31 cellular contexts compared by ENCODE assay signal in genomic region chr12:4780624-4781023, GRCh38.
DNase-seq lines count a peak whose midpoint lies in the region; ATAC-seq, FAIRE-seq and TF ChIP-seq lines count a peak whose summit lies in the region.
"Had no signal": no experiment of that assay in that cellular context is flagged by ENCODE, and none has a peak within 500 bp of the region (broad histone marks: within the 10 kb centered on the region; RNA-seq: fewer than 3 reads in every experiment).

No MANE protein-coding gene starts in this region.

- H3K4me3 ChIP-seq in astrocyte (ENCODE audit: insufficient read depth, low read depth, low read length): no peak overlapping the region
- H3K4me3 ChIP-seq: BLaER1, SK-N-MC, smooth muscle cell, upper lobe of left lung had no signal

- no peak overlapping the region for H3K27ac Mint-ChIP-seq in astrocyte (ENCODE audit: unreplicated experiment)
- H3K27ac Mint-ChIP-seq: activated CD8-positive, alpha-beta T cell treated with anti-CD3 and anti-CD28 coated beads for 36 hours; activated naive CD8-positive, alpha-beta T cell treated with anti-CD3 and anti-CD28 coated beads, Interleukin-2, amount 10 ng/mL, durations not matched to agents 7 days and 5 days; naive thymus-derived CD4-positive, alpha-beta T cell; T-helper 17 cell had no signal

- no peak for FAIRE-seq in astrocyte (lab: Jason Lieb, UNC)
- FAIRE-seq: HTR-8/SVneo had no signal

- no peak overlapping the region for H3K4me2 ChIP-seq in astrocyte (ENCODE audit: low read length)
- H3K4me2 ChIP-seq: BLaER1, smooth muscle cell had no signal

- no peaks in the 10 kb centered on the region for H3K27me3 ChIP-seq in astrocyte (ENCODE audit: insufficient read depth, low read length)
- H3K27me3 ChIP-seq: BLaER1, upper lobe of left lung had no signal

- DNase-seq in C1 segment of cervical spinal cord (lab: John Stamatoyannopoulos, UW): peak in 10 of 14 donors; percentile 9 to 74 (median 56)
- DNase-seq in astrocyte (ENCODE audit: low read depth): no peak
- peak; percentile 34 for DNase-seq in left ventricle myocardium superior
- peak; percentile 61 for DNase-seq in pons (ENCODE audit: low spot score)
- no peak for DNase-seq in dermis blood vessel endothelial cell
- DNase-seq in COLO829 (ENCODE audit: low spot score): no peak
- no peak for DNase-seq in SW 1271 (lab: John Stamatoyannopoulos, UW)
- DNase-seq: activated CD4-positive, alpha-beta T cell treated with anti-CD3 and anti-CD28 coated beads for 1 hour; activated CD8-positive, alpha-beta T cell treated with anti-CD3 and anti-CD28 coated beads for 36 hours; activated effector memory CD4-positive, alpha-beta T cell treated with Interleukin-2 at 50 U/mL for 16 hours; activated naive CD8-positive, alpha-beta T cell treated with anti-CD3 and anti-CD28 coated beads, Interleukin-2, amount 10 ng/mL, durations not matched to agents 7 days and 5 days; activated T-cell treated with anti-CD3 and anti-CD28 coated beads for 4 hours; COR-L47; effector CD8-positive, alpha-beta T cell; KBM-7; MM.1S; naive thymus-derived CD4-positive, alpha-beta T cell; NCI-H1436; NCI-H345; occipital lobe; RPMI8226; stimulated activated CD4-positive, alpha-beta T cell treated with anti-CD3 and anti-CD28 coated beads, Interleukin-2, amount 100 ng/mL, for 24 hours; T-helper 17 cell; upper lobe of left lung had no signal

- H3K79me2 ChIP-seq in astrocyte (ENCODE audit: insufficient read depth, low read length): no peaks in the 10 kb centered on the region

- H3K9me3 ChIP-seq in astrocyte (ENCODE audit: insufficient read depth, low read depth, low read length): no peaks in the 10 kb centered on the region

- no peak for TF ChIP-seq CTCF in astrocyte (IDR thresholded peaks at IDR 0.05; ENCODE audit: insufficient read depth, low read depth, low read length)

- H3K36me3 ChIP-seq in astrocyte (ENCODE audit: insufficient read depth, low read length): no peaks in the 10 kb centered on the region
- H3K36me3 ChIP-seq: BLaER1, upper lobe of left lung had no signal

- peaks cover 13% of the 10 kb centered on the region for H3K9me3 Mint-ChIP-seq in astrocyte (ENCODE audit: unreplicated experiment)
- H3K9me3 Mint-ChIP-seq: activated CD8-positive, alpha-beta T cell treated with anti-CD3 and anti-CD28 coated beads for 36 hours; activated naive CD8-positive, alpha-beta T cell treated with anti-CD3 and anti-CD28 coated beads, Interleukin-2, amount 10 ng/mL, durations not matched to agents 7 days and 5 days had no signal

- ATAC-seq in left ventricle myocardium superior: peak; percentile 38
- no peak for ATAC-seq in GM18907 (IDR thresholded peaks at IDR 0.05; ENCODE audit: unreplicated experiment)
- ATAC-seq: activated CD8-positive, alpha-beta T cell treated with anti-CD3 and anti-CD28 coated beads for 36 hours; left lobe of liver; naive thymus-derived CD4-positive, alpha-beta T cell; T-helper 17 cell had no signal

- no peaks in the 10 kb centered on the region for H3K36me3 Mint-ChIP-seq in astrocyte (ENCODE audit: low read depth, unreplicated experiment)
- H3K36me3 Mint-ChIP-seq: activated naive CD8-positive, alpha-beta T cell treated with anti-CD3 and anti-CD28 coated beads, Interleukin-2, amount 10 ng/mL, durations not matched to agents 7 days and 5 days had no signal

- H3K4me1 Mint-ChIP-seq in astrocyte (ENCODE audit: low read depth, unreplicated experiment): no peaks in the 10 kb centered on the region
- H3K4me1 Mint-ChIP-seq: activated naive CD8-positive, alpha-beta T cell treated with anti-CD3 and anti-CD28 coated beads, Interleukin-2, amount 10 ng/mL, durations not matched to agents 7 days and 5 days; naive thymus-derived CD4-positive, alpha-beta T cell had no signal

- no peak overlapping the region for H3K27ac ChIP-seq in astrocyte (ENCODE audit: low read depth, low read length)
- H3K27ac ChIP-seq: BLaER1, SK-N-MC, upper lobe of left lung had no signal

- no peaks in the 10 kb centered on the region for H3K4me1 ChIP-seq in astrocyte (ENCODE audit: insufficient read depth, low read length)
- H3K4me1 ChIP-seq: BLaER1, upper lobe of left lung had no signal

- intact Hi-C loops in left ventricle myocardium superior (cut with micrococcal nuclease): no loop called here

- peak overlapping the region; percentile 11 for H2AFZ ChIP-seq in astrocyte (ENCODE audit: low read depth, low read length)

- peaks cover 8% of the 10 kb centered on the region for H3K27me3 Mint-ChIP-seq in astrocyte (ENCODE audit: low read depth, unreplicated experiment)
- H3K27me3 Mint-ChIP-seq: brain had no signal

- no peak overlapping the region for H3K4me3 Mint-ChIP-seq in astrocyte (ENCODE audit: unreplicated experiment)
- H3K4me3 Mint-ChIP-seq: activated CD8-positive, alpha-beta T cell treated with anti-CD3 and anti-CD28 coated beads for 36 hours; activated naive CD8-positive, alpha-beta T cell treated with anti-CD3 and anti-CD28 coated beads, Interleukin-2, amount 10 ng/mL, durations not matched to agents 7 days and 5 days; brain; naive thymus-derived CD4-positive, alpha-beta T cell; T-helper 17 cell had no signal

- H3K9ac ChIP-seq in astrocyte (ENCODE audit: low read length): no peak overlapping the region
- H3K9ac ChIP-seq: BLaER1 had no signal

- no peaks in the 10 kb centered on the region for H4K20me1 ChIP-seq in astrocyte (ENCODE audit: insufficient read depth, low read length)
- H4K20me1 ChIP-seq: BLaER1 had no signal

Comparison
In these comparisons a context has a peak if more than half of its experiments do, and no peak if none do; other contexts are left out.
1. DNase-seq: peak in C1 segment of cervical spinal cord (10 of 14), left ventricle myocardium superior (single experiment) and pons (single experiment); none in astrocyte (single experiment), dermis blood vessel endothelial cell (single experiment), COLO829 (single experiment) and SW 1271 (0 of 2).